In the genomic region with DNA sequence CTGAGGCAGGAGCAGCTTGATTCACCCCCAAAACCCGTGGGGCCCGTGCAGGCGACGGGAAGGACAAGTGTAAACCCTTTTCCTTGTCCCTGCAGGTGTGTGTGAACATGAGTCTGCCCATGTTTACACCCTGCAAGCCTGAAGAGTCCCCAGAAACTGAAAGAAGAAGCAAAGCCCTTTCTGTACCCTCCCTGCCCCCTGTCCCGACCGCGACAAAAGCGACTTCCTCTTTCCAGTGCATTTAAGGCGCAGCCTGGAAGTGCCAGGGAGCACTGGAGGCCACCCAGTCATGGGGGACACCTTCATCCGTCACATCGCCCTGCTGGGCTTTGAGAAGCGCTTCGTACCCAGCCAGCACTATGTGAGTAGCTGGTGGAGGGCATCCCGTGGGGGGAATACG, we compare ENCODE assay signal across 7 cellular contexts.
DNase-seq lines count a peak whose midpoint lies in the region; ATAC-seq, FAIRE-seq and TF ChIP-seq lines count a peak whose summit lies in the region.
"Not testable (repeated sequence)": the region's sequence is repeated elsewhere in the genome, so short reads cannot be mapped to it uniquely, and the experiment has no call there.

No MANE protein-coding gene starts in this region.

- CTCF ChIA-PET in GM12878 (lab: Yijun Ruan, JAX) = not testable (repeated sequence)

- H3K4me3 ChIP-seq in GM12878, lung: not testable (repeated sequence)

- H3K4me1 ChIP-seq in GM12878 (ENCODE audit: control insufficient read depth, insufficient read depth, low read length); lung (ENCODE audit: control insufficient read depth in 2 of 2, insufficient read depth in 2 of 2, low read length in 2 of 2): not testable (repeated sequence)

- FAIRE-seq in GM12878 (lab: Jason Lieb, UNC) = not testable (repeated sequence)

- POLR2A ChIA-PET in GM12878 (lab: Charles Lee) = not testable (repeated sequence)

- SMC1A ChIA-PET in GM12878 (lab: Charles Lee; ENCODE audit: uncharacterized antibody, unreplicated experiment) = not testable (repeated sequence)

- no CpG with 5 or more reads among the region's 15 CpGs for WGBS in GM12878 (ENCODE audit: insufficient coverage, insufficient replicate concordance, low lambda C conversion rate, missing lambda C conversion rate)
- WGBS in lung, 2 donors = no CpG with 5 or more reads among the region's 15 CpGs

- not testable (repeated sequence) for H2AFZ ChIP-seq in GM12878 (ENCODE audit: control insufficient read depth, low read depth, low read length)

- TF ChIP-seq CTCF in GM12878 (IDR thresholded peaks at IDR 0.05 in 2 of 3, conservative IDR thresholded peaks at IDR 0.05 in 1 of 3; ENCODE audit: control insufficient read depth in 2 of 3, extremely low read depth in 1 of 3, insufficient read depth in 1 of 3, low read depth in 3 of 3, low read length in 3 of 3); lung (IDR thresholded peaks at IDR 0.05; ENCODE audit: control extremely low read depth, extremely low read depth): not testable (repeated sequence)

- not testable (repeated sequence) for H3K9ac ChIP-seq in GM12878 (ENCODE audit: control insufficient read depth, insufficient read depth, low read length)

- in situ Hi-C loops in GM12878 (cut with MboI) = not testable (repeated sequence)

- H3K27ac ChIP-seq in GM12878 (ENCODE audit: control insufficient read depth, insufficient read depth); lung (ENCODE audit: low read depth in 1 of 2, low read length in 1 of 2): not testable (repeated sequence)

- DNase-seq in GM12878 (ENCODE audit: low read depth, low spot score); lung (ENCODE audit: low spot score): not testable (repeated sequence)

- not testable (repeated sequence) for TF ChIP-seq RAD21 in GM12878 (IDR thresholded peaks at IDR 0.05; ENCODE audit: insufficient read depth, low read depth, low read length)

- intact Hi-C loops in GM12878 (cut with micrococcal nuclease; ENCODE audit: unreplicated experiment) = not testable (repeated sequence)

- not testable (repeated sequence) for H3K27me3 ChIP-seq in GM12878 (replicated peaks in 1 of 2; ENCODE audit: control insufficient read depth in 2 of 2, insufficient read depth in 2 of 2, low read length in 1 of 2); lung (ENCODE audit: control insufficient read depth, insufficient read depth)

- not testable (repeated sequence) for H3K79me2 ChIP-seq in GM12878 (ENCODE audit: control insufficient read depth, insufficient read depth, low read length)

- TF ChIP-seq POLR2A in GM12878 (IDR thresholded peaks at IDR 0.05; ENCODE audit: low read depth, low read length) = not testable (repeated sequence)

- ATAC-seq in GM18868 (IDR thresholded peaks at IDR 0.05; ENCODE audit: unreplicated experiment) (peak; percentile 84), GM19467 (IDR thresholded peaks at IDR 0.05; ENCODE audit: unreplicated experiment) (peak; percentile 78), HG02571 (IDR thresholded peaks at IDR 0.05; ENCODE audit: unreplicated experiment) (peak; percentile 73), HG03039 (IDR thresholded peaks at IDR 0.05; ENCODE audit: unreplicated experiment) (peak; percentile 57), HG03439 (IDR thresholded peaks at IDR 0.05; ENCODE audit: unreplicated experiment) (peak; percentile 78), GM12878 (peak; percentile 87), lung (ENCODE audit: insufficient read depth, low FRiP score) (peak; percentile 76)

- H3K4me2 ChIP-seq in GM12878 (ENCODE audit: control insufficient read depth, insufficient read depth) = not testable (repeated sequence)

- RAD21 ChIA-PET in GM12878 (lab: Charles Lee; ENCODE audit: unreplicated experiment) = not testable (repeated sequence)

- TF ChIP-seq EP300 in GM12878 (IDR thresholded peaks at IDR 0.05; ENCODE audit: borderline replicate concordance in 1 of 2, control insufficient read depth in 1 of 2, low read depth in 2 of 2, low read length in 2 of 2) = not testable (repeated sequence)

- H3K36me3 ChIP-seq in GM12878 (ENCODE audit: control insufficient read depth in 2 of 2, insufficient read depth in 2 of 2, low read length in 1 of 2); lung (ENCODE audit: control insufficient read depth in 2 of 2, insufficient read depth in 2 of 2, low read length in 2 of 2): not testable (repeated sequence)

- not testable (repeated sequence) for BruUV-seq in GM12878 (replicated peaks; lab: Mats Ljungman, UMichigan)

- not testable (repeated sequence) for H3K9me3 ChIP-seq in GM12878 (replicated peaks; ENCODE audit: control insufficient read depth, insufficient read depth, low read length); lung (ENCODE audit: control insufficient read depth in 2 of 2, insufficient read depth in 1 of 2, low read length in 1 of 2)

- not testable (repeated sequence) for H4K20me1 ChIP-seq in GM12878 (ENCODE audit: control insufficient read depth, insufficient read depth)
